24 cellular contexts compared by ENCODE assay signal in the genomic region with DNA sequence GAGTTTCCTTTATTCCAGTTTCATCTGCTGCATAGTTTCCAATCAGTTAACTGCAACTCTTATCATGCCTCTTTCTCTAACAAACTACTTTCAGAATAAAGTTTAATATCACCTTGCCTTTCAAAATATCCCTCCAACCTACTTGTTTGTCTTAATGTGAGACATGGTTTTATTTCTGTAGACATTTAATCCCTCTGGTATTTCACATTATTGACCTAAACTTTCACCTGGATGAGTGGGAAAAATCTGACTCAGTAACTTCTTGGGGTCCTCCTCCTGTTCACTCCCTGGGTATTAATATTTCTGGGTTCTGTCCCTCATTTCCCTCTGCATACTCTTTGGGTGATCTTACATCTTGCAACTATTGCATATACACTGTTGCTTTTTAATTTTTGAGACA. TPM values are rescaled to one million over a fixed set of nuclear protein-coding genes. Genes with fewer than 3 reads are reported as not detected.
DNase-seq lines count a peak whose midpoint lies in the region; ATAC-seq and FAIRE-seq lines count a peak whose summit lies in the region.
"Had no signal": no experiment of that assay in that cellular context is flagged by ENCODE, and none has a peak within 500 bp of the region (broad histone marks: within the 10 kb centered on the region; RNA-seq: fewer than 3 reads in every experiment).

No MANE protein-coding gene starts in this region.

- intact Hi-C loops in left cardiac atrium (cut with DNase I) = no loop called here

- no peak overlapping the region for H3K4me3 Mint-ChIP-seq in stimulated activated naive CD8-positive, alpha-beta T cell treated with anti-CD3 and anti-CD28 coated beads, Interleukin-15, Interleukin-2, amounts not matched to agents 100 ng/mL and 50 ng/mL, for 24 hours
- no peak overlapping the region for H3K4me3 Mint-ChIP-seq in activated CD8-positive, alpha-beta T cell treated with anti-CD3 and anti-CD28 coated beads, Interleukin-2, amount 10 ng/mL, durations not matched to agents 7 days and 5 days
- H3K4me3 Mint-ChIP-seq in memory B cell = no peak overlapping the region
- H3K4me3 Mint-ChIP-seq: CD4-positive, CD25-positive, alpha-beta regulatory T cell had no signal

- H3K27ac Mint-ChIP-seq in stimulated activated naive CD8-positive, alpha-beta T cell treated with anti-CD3 and anti-CD28 coated beads, Interleukin-15, Interleukin-2, amounts not matched to agents 100 ng/mL and 50 ng/mL, for 24 hours = peak overlapping the region; percentile 63
- H3K27ac Mint-ChIP-seq in activated CD8-positive, alpha-beta T cell treated with anti-CD3 and anti-CD28 coated beads, Interleukin-2, amount 10 ng/mL, durations not matched to agents 7 days and 5 days = peak overlapping the region; percentile 20
- H3K27ac Mint-ChIP-seq in memory B cell = peak overlapping the region; percentile 81

- no peaks in the 10 kb centered on the region for H3K9me3 Mint-ChIP-seq in stimulated activated naive CD8-positive, alpha-beta T cell treated with anti-CD3 and anti-CD28 coated beads, Interleukin-15, Interleukin-2, amounts not matched to agents 100 ng/mL and 50 ng/mL, for 24 hours
- H3K9me3 Mint-ChIP-seq in activated CD8-positive, alpha-beta T cell treated with anti-CD3 and anti-CD28 coated beads, Interleukin-2, amount 10 ng/mL, durations not matched to agents 7 days and 5 days (ENCODE audit: insufficient read depth) = no peaks in the 10 kb centered on the region
- H3K9me3 Mint-ChIP-seq in memory B cell = no peaks in the 10 kb centered on the region
- H3K9me3 Mint-ChIP-seq: CD4-positive, CD25-positive, alpha-beta regulatory T cell had no signal

- FAIRE-seq in GM19239 (lab: Jason Lieb, UNC) = no peak
- FAIRE-seq: keratinocyte had no signal

- no peak for DNase-seq in stimulated activated naive CD8-positive, alpha-beta T cell treated with anti-CD3 and anti-CD28 coated beads, Interleukin-15, Interleukin-2, amounts not matched to agents 100 U/mL and 50 U/mL, for 24 hours
- DNase-seq in activated CD8-positive, alpha-beta T cell treated with anti-CD3 and anti-CD28 coated beads, Interleukin-2, amount 10 ng/mL, durations not matched to agents 7 days and 5 days = no peak
- no peak for DNase-seq in memory B cell (ENCODE audit: low spot score in 2 of 2)
- DNase-seq in GM19239 (ENCODE audit: insufficient read length, low spot score) = no peak
- no peak for DNase-seq in activated effector memory CD4-positive, alpha-beta T cell treated with Interleukin-2 at 50 U/mL for 16 hours
- no peak for DNase-seq in NCI-H1105 (lab: John Stamatoyannopoulos, UW)
- DNase-seq in left cardiac atrium = no peak
- DNase-seq: activated CD4-positive, alpha-beta T cell treated with anti-CD3 and anti-CD28 coated beads, Interleukin-2, amount 50 U/mL, for 48 hours; anterior cingulate cortex; CD4-positive, CD25-positive, alpha-beta regulatory T cell; DMS53; mesenchymal stem cell; NCI-H1436 treated with DMSO at 0.1 percent for 48 hours; NCI-H774; SIG-M5; stimulated activated naive CD4-positive, alpha-beta T cell; T-helper 2 cell; tibial artery; WERI-Rb-1 had no signal

- no peak for ATAC-seq in stimulated activated naive CD8-positive, alpha-beta T cell treated with anti-CD3 and anti-CD28 coated beads, Interleukin-15, Interleukin-2, amounts not matched to agents 100 U/mL and 50 U/mL, for 24 hours
- no peak for ATAC-seq in activated CD8-positive, alpha-beta T cell treated with anti-CD3 and anti-CD28 coated beads, Interleukin-2, amount 10 ng/mL, durations not matched to agents 7 days and 5 days
- ATAC-seq in memory B cell (ENCODE audit: low read depth) = no peak
- no peak for ATAC-seq in left cardiac atrium
- ATAC-seq: esophagus mucosa, gastroesophageal sphincter had no signal

- no peaks in the 10 kb centered on the region for H3K27me3 Mint-ChIP-seq in stimulated activated naive CD8-positive, alpha-beta T cell treated with anti-CD3 and anti-CD28 coated beads, Interleukin-15, Interleukin-2, amounts not matched to agents 100 ng/mL and 50 ng/mL, for 24 hours
- H3K27me3 Mint-ChIP-seq in activated CD8-positive, alpha-beta T cell treated with anti-CD3 and anti-CD28 coated beads, Interleukin-2, amount 10 ng/mL, durations not matched to agents 7 days and 5 days (ENCODE audit: low read depth) = no peaks in the 10 kb centered on the region
- no peaks in the 10 kb centered on the region for H3K27me3 Mint-ChIP-seq in memory B cell
- H3K27me3 Mint-ChIP-seq: CD4-positive, CD25-positive, alpha-beta regulatory T cell had no signal

- H3K36me3 Mint-ChIP-seq in stimulated activated naive CD8-positive, alpha-beta T cell treated with anti-CD3 and anti-CD28 coated beads, Interleukin-15, Interleukin-2, amounts not matched to agents 100 ng/mL and 50 ng/mL, for 24 hours (ENCODE audit: low read depth) = peaks cover 85% of the 10 kb centered on the region
- peaks cover 73% of the 10 kb centered on the region for H3K36me3 Mint-ChIP-seq in activated CD8-positive, alpha-beta T cell treated with anti-CD3 and anti-CD28 coated beads, Interleukin-2, amount 10 ng/mL, durations not matched to agents 7 days and 5 days (ENCODE audit: low read depth)
- H3K36me3 Mint-ChIP-seq in memory B cell = peaks cover 40% of the 10 kb centered on the region

- POLR2A ChIA-PET in activated CD8-positive, alpha-beta T cell treated with anti-CD3 and anti-CD28 coated beads, Interleukin-2, amount 10 ng/mL, durations not matched to agents 7 days and 5 days (lab: Charles Lee) = no interaction called here

- peaks cover 28% of the 10 kb centered on the region for H3K4me1 Mint-ChIP-seq in stimulated activated naive CD8-positive, alpha-beta T cell treated with anti-CD3 and anti-CD28 coated beads, Interleukin-15, Interleukin-2, amounts not matched to agents 100 ng/mL and 50 ng/mL, for 24 hours (ENCODE audit: low read depth)
- H3K4me1 Mint-ChIP-seq in activated CD8-positive, alpha-beta T cell treated with anti-CD3 and anti-CD28 coated beads, Interleukin-2, amount 10 ng/mL, durations not matched to agents 7 days and 5 days (ENCODE audit: low read depth) = peaks cover 9% of the 10 kb centered on the region
- peaks cover 10% of the 10 kb centered on the region for H3K4me1 Mint-ChIP-seq in memory B cell
- H3K4me1 Mint-ChIP-seq: neural crest cell had no signal

- CTCF ChIA-PET in activated CD8-positive, alpha-beta T cell treated with anti-CD3 and anti-CD28 coated beads, Interleukin-2, amount 10 ng/mL, durations not matched to agents 7 days and 5 days (lab: Charles Lee) = no interaction called here

RNA-seq across cellular contexts. Expression of gene MSH6, which starts 27.9 kb away (rescaled TPM):
- 100 to 1,000 TPM in 1 of 2 experiments, 10 to 100 TPM in 1; 96.4 to 107 TPM for total RNA-seq in activated CD8-positive, alpha-beta T cell treated with anti-CD3 and anti-CD28 coated beads, Interleukin-2, amount 10 ng/mL, durations not matched to agents 7 days and 5 days
- total RNA-seq in left cardiac atrium = 10 to 100 TPM; 24.9 to 25.2 TPM

Comparison
In these comparisons a context has a peak if more than half of its experiments do, and no peak if none do; other contexts are left out.
1. H3K27ac Mint-ChIP-seq: peak in every context shown above with its lines; median percentile 81 in memory B cell; 63 in stimulated activated naive CD8-positive, alpha-beta T cell treated with anti-CD3 and anti-CD28 coated beads, Interleukin-15, Interleukin-2, amounts not matched to agents 100 ng/mL and 50 ng/mL, for 24 hours; 20 in activated CD8-positive, alpha-beta T cell treated with anti-CD3 and anti-CD28 coated beads, Interleukin-2, amount 10 ng/mL, durations not matched to agents 7 days and 5 days.